ENCODE assay signal across 1 cellular context in genomic region chr3:57951106-57951882, GRCh38.
A peak's percentile ranks its signal among the peaks of the same experiment; 100 is the strongest.
TF ChIP-seq lines count a peak whose summit lies in the region.

No MANE protein-coding gene starts in this region.

TF ChIP-seq in K562, 482 proteins besides CTCF, POLR2A, EP300 and RAD21 (continued from another document):
- TF ChIP-seq DEAF1 (CRISPR knock-in tag; IDR thresholded peaks at IDR 0.05) (no peak), CTBP1 (IDR thresholded peaks at IDR 0.05; ENCODE audit: borderline replicate concordance) (peak; percentile 64; the same call in 1 of the 2 replicates), RBM34 (IDR thresholded peaks at IDR 0.05; ENCODE audit: borderline replicate concordance, insufficient read depth, low read length) (no peak), JUND (IDR thresholded peaks at IDR 0.05; ENCODE audit: borderline replicate concordance, low read depth, low read length) (peak; percentile 94), JUND (tag; IDR thresholded peaks at IDR 0.05; ENCODE audit: borderline replicate concordance, low read depth, low read length) (peak; percentile 96), MTA2 (IDR thresholded peaks at IDR 0.05; ENCODE audit: low read depth) (no peak), CXXC5 (CRISPR knock-in tag; IDR thresholded peaks at IDR 0.05) (peak; percentile 18; the same call in 1 of the 2 replicates), TGIF2 (CRISPR knock-in tag; IDR thresholded peaks at IDR 0.05) (no peak), CC2D1A (IDR thresholded peaks at IDR 0.05) (no peak), ZNF280A (IDR thresholded peaks at IDR 0.05; ENCODE audit: low read depth, partially characterized antibody) (no peak), ZNF354B (CRISPR knock-in tag; IDR thresholded peaks at IDR 0.05) (no peak), ZBTB49 (CRISPR knock-in tag; IDR thresholded peaks at IDR 0.05; ENCODE audit: borderline replicate concordance) (no peak), ZNF347 (CRISPR knock-in tag; IDR thresholded peaks at IDR 0.05; ENCODE audit: low read depth) (no peak), PPARD (CRISPR knock-in tag; IDR thresholded peaks at IDR 0.05) (no peak), HNRNPK (IDR thresholded peaks at IDR 0.05; ENCODE audit: low read depth, low read length, poor library complexity, severe bottlenecking) (no peak), SMC3 (conservative IDR thresholded peaks at IDR 0.05; ENCODE audit: insufficient read depth, low read depth, low read length) (no peak), RBM17 (IDR thresholded peaks at IDR 0.05; ENCODE audit: borderline replicate concordance, low read depth, low read length) (no peak), ZBTB2 (IDR thresholded peaks at IDR 0.05) (0 out of 2 replicates have a peak, but pooled peaks have one; percentile 29), NR2C2 (CRISPR knock-in tag; IDR thresholded peaks at IDR 0.05) (no peak), NR2C2 (tag; IDR thresholded peaks at IDR 0.05) (peak; percentile 62), ZFX (CRISPR knock-in tag; IDR thresholded peaks at IDR 0.05) (peak; percentile 26; the same call in 1 of the 2 replicates), JUN (IDR thresholded peaks at IDR 0.05; ENCODE audit: borderline replicate concordance, low read depth, low read length) (peak; percentile 89), JUN (CRISPR knock-in tag; IDR thresholded peaks at IDR 0.05; ENCODE audit: borderline replicate concordance) (no peak), NR0B1 (IDR thresholded peaks at IDR 0.05; ENCODE audit: partially characterized antibody) (no peak), CLOCK (CRISPR knock-in tag; IDR thresholded peaks at IDR 0.05; ENCODE audit: borderline replicate concordance) (no peak), ZNF76 (CRISPR knock-in tag; IDR thresholded peaks at IDR 0.05; ENCODE audit: borderline replicate concordance) (no peak), TBL1XR1 (IDR thresholded peaks at IDR 0.05; ENCODE audit: low read length in 2 of 2) (no peak; a peak in 1 of 4 replicates), ZNF445 (CRISPR knock-in tag; IDR thresholded peaks at IDR 0.05; ENCODE audit: low read depth) (no peak), ZNF384 (IDR thresholded peaks at IDR 0.05; ENCODE audit: low read depth, low read length) (no peak), EWSR1 (IDR thresholded peaks at IDR 0.05; ENCODE audit: borderline replicate concordance, low read depth, partially characterized antibody) (no peak), DIDO1 (tag; IDR thresholded peaks at IDR 0.05; ENCODE audit: low read depth) (no peak), SIN3A (IDR thresholded peaks at IDR 0.05; ENCODE audit: borderline replicate concordance in 2 of 2, control insufficient read depth in 1 of 2, low read depth in 2 of 2, low read length in 2 of 2) (no peak), ZNF121 (CRISPR knock-in tag; conservative IDR thresholded peaks at IDR 0.05) (no peak), MIER1 (IDR thresholded peaks at IDR 0.05; ENCODE audit: low read depth) (no peak), RERE (CRISPR knock-in tag; IDR thresholded peaks at IDR 0.05; ENCODE audit: borderline replicate concordance) (no peak), HLTF (IDR thresholded peaks at IDR 0.05) (no peak), NR2C1 (IDR thresholded peaks at IDR 0.05) (no peak), NR2C1 (tag; IDR thresholded peaks at IDR 0.05) (peak; percentile 53), CBX1 (IDR thresholded peaks at IDR 0.05; ENCODE audit: low read depth) (no peak), ASH1L (IDR thresholded peaks at IDR 0.05; ENCODE audit: borderline replicate concordance, low read depth, partially characterized antibody) (no peak), HIVEP1 (CRISPR knock-in tag; IDR thresholded peaks at IDR 0.05) (no peak), ZNF217 (CRISPR knock-in tag; IDR thresholded peaks at IDR 0.05) (no peak), ZNF696 (CRISPR knock-in tag; conservative IDR thresholded peaks at IDR 0.05) (no peak), HBP1 (CRISPR knock-in tag; IDR thresholded peaks at IDR 0.05) (no peak), ZNF197 (CRISPR knock-in tag; IDR thresholded peaks at IDR 0.05; ENCODE audit: low read depth) (no peak)
